Comparison of ENCODE assay signal across 21 cellular contexts in genomic region chr6:153465050-153465449, GRCh38.
DNase-seq lines count a peak whose midpoint lies in the region; ATAC-seq, FAIRE-seq and TF ChIP-seq lines count a peak whose summit lies in the region.
"Had no signal": no experiment of that assay in that cellular context is flagged by ENCODE, and none has a peak within 500 bp of the region (broad histone marks: within the 10 kb centered on the region; RNA-seq: fewer than 3 reads in every experiment).

No MANE protein-coding gene starts in this region.

- TF ChIP-seq RAD21 in A549 (conservative IDR thresholded peaks at IDR 0.05 in 1 of 2, IDR thresholded peaks at IDR 0.05 in 1 of 2): no peak
- TF ChIP-seq RAD21 in H1 (IDR thresholded peaks at IDR 0.05 in 1 of 2, conservative IDR thresholded peaks at IDR 0.05 in 1 of 2; ENCODE audit: low read depth in 2 of 2, low read length in 2 of 2): no peak

- no peak overlapping the region for H3K18ac ChIP-seq in H1 (ENCODE audit: extremely low read depth, low read length)

- ATAC-seq in A549: no peak
- ATAC-seq: CD8-positive, alpha-beta T cell; GM12878; GM23338 had no signal

- POLR2A ChIA-PET in A549 (lab: Yijun Ruan, JAX): no interaction called here
- POLR2A ChIA-PET in H1 (lab: Charles Lee; ENCODE audit: partially characterized antibody): no interaction called here
- POLR2A ChIA-PET in RWPE1 (lab: Yijun Ruan, JAX; ENCODE audit: low non-redundant PET): no interaction called here

- TF ChIP-seq CTCF in A549 (IDR thresholded peaks at IDR 0.05) (no peak), D721Med (IDR thresholded peaks at IDR 0.05; ENCODE audit: insufficient read depth, missing control alignments) (no peak), H1 (IDR thresholded peaks at IDR 0.05; ENCODE audit: control extremely low read depth in 1 of 3, insufficient read depth in 1 of 3, low read depth in 1 of 3, low read length in 3 of 3) (no peak), RWPE1 (conservative IDR thresholded peaks at IDR 0.05; ENCODE audit: low read depth) (no peak)

- H3K4me1 ChIP-seq in A549 (no peaks in the 10 kb centered on the region), H1 (replicated peaks in 1 of 4; ENCODE audit: control insufficient read depth in 3 of 4, insufficient read depth in 4 of 4, low read length in 3 of 4) (no peaks in the 10 kb centered on the region)
- H3K4me1 ChIP-seq: BLaER1, Caco-2, HAP-1 had no signal

- no peaks in the 10 kb centered on the region for H3K79me2 ChIP-seq in H1 (ENCODE audit: control insufficient read depth in 1 of 2, insufficient read depth in 2 of 2, low read length in 2 of 2)

- TF ChIP-seq EP300 in A549 (IDR thresholded peaks at IDR 0.05): no peak
- no peak for TF ChIP-seq EP300 in H1 (IDR thresholded peaks at IDR 0.05; ENCODE audit: borderline replicate concordance in 1 of 2, low read depth in 2 of 2, low read length in 2 of 2)

- H2BK15ac ChIP-seq in H1 (ENCODE audit: low read length): no peak overlapping the region

- H3K4me3 ChIP-seq in A549: no peak overlapping the region
- no peak overlapping the region for H3K4me3 ChIP-seq in H1 (ENCODE audit: extremely low read depth in 1 of 4, insufficient read depth in 2 of 4, low read depth in 3 of 4, low read length in 4 of 4)
- H3K4me3 ChIP-seq: BLaER1, GM12878, GM23338, HAP-1 had no signal

- H3K27ac ChIP-seq in A549 (no peak overlapping the region), H1 (ENCODE audit: low read depth, low read length) (no peak overlapping the region), RWPE1 (no peak overlapping the region)
- H3K27ac ChIP-seq: BLaER1, C4-2B had no signal

- no peak overlapping the region for H3K4me2 ChIP-seq in A549
- H3K4me2 ChIP-seq in H1 (ENCODE audit: insufficient read depth in 1 of 2, low read depth in 2 of 2, low read length in 2 of 2): no peak overlapping the region
- H3K4me2 ChIP-seq: BLaER1, GM23338 had no signal

- no peaks in the 10 kb centered on the region for H3K79me1 ChIP-seq in H1 (ENCODE audit: low read depth, low read length)

- TF ChIP-seq POLR2A in A549 (IDR thresholded peaks at IDR 0.05; ENCODE audit: low read length): no peak
- no peak for TF ChIP-seq POLR2A in H1 (IDR thresholded peaks at IDR 0.05; ENCODE audit: control extremely low read depth in 1 of 2, low read depth in 2 of 2, low read length in 2 of 2)

- FAIRE-seq in A549 (lab: Jason Lieb, UNC) (no peak), D721Med (lab: Jason Lieb, UNC) (peak; percentile 69), H1 (lab: Jason Lieb, UNC) (no peak)
- FAIRE-seq: GM12878, GM19239, H54 had no signal

- H3K56ac ChIP-seq in H1 (replicated peaks; ENCODE audit: insufficient read length, low read depth, low read length): no peak overlapping the region

- H2BK20ac ChIP-seq in H1 (ENCODE audit: low read length): no peak overlapping the region

- H2AK5ac ChIP-seq in H1 (ENCODE audit: low read depth, low read length): no peak overlapping the region

- H3K36me3 ChIP-seq in H1 (ENCODE audit: control insufficient read depth in 2 of 4, insufficient read depth in 4 of 4, low read length in 3 of 4): no peaks in the 10 kb centered on the region
- H3K36me3 ChIP-seq: BLaER1, HAP-1 had no signal

- no peak overlapping the region for H2BK5ac ChIP-seq in H1 (ENCODE audit: low read depth, low read length)

- H3K14ac ChIP-seq in H1 (ENCODE audit: insufficient read length): no peak overlapping the region

- H4K91ac ChIP-seq in H1 (replicated peaks; ENCODE audit: insufficient read length, low read length): no peak overlapping the region

- no peak overlapping the region for H2AFZ ChIP-seq in H1 (ENCODE audit: low read length)
- H2AFZ ChIP-seq: GM23338 had no signal

- H2BK12ac ChIP-seq in H1 (ENCODE audit: low read depth, low read length): no peak overlapping the region

- H4K5ac ChIP-seq in H1 (ENCODE audit: insufficient read length, low read depth, low read length): no peak overlapping the region

- H3K27me3 ChIP-seq in H1 (replicated peaks in 1 of 4; ENCODE audit: control insufficient read depth in 3 of 4, extremely low read depth in 1 of 4, insufficient read depth in 3 of 4, low read length in 3 of 4): no peaks in the 10 kb centered on the region
- H3K27me3 ChIP-seq: BLaER1 had no signal

- H4K8ac ChIP-seq in H1 (ENCODE audit: extremely low read depth, insufficient read depth, low read length): no peak overlapping the region

- no peak overlapping the region for H3K9ac ChIP-seq in H1 (replicated peaks in 1 of 4; ENCODE audit: extremely low read depth in 1 of 4, low read depth in 3 of 4, low read length in 3 of 4)
- H3K9ac ChIP-seq: BLaER1 had no signal

- CTCF ChIA-PET in A549 (lab: Yijun Ruan, JAX): no interaction called here
- CTCF ChIA-PET in H1 (lab: Charles Lee; ENCODE audit: partially characterized antibody): no interaction called here
- CTCF ChIA-PET in RWPE1 (lab: Yijun Ruan, JAX): interaction anchor here (0.6 kb wide), 1 partner anchor 1128 kb away, joined by 4 read pairs; no protein-coding TSS in a partner anchor

- DNase-seq in A549 (ENCODE audit: low read depth in 1 of 2, low spot score in 1 of 2) (no peak), D721Med (ENCODE audit: insufficient read length, low spot score) (no peak), H1 (ENCODE audit: low read depth in 1 of 2, low spot score in 2 of 2) (no peak), nucleus accumbens (lab: John Stamatoyannopoulos, UW) (no peak), RWPE1 (ENCODE audit: low spot score) (no peak), NCI-H1417 treated with DMSO at 0.1 percent for 48 hours (lab: John Stamatoyannopoulos, UW) (no peak)
- DNase-seq: Caco-2; CD4-positive, CD25-positive, alpha-beta regulatory T cell; CD8-positive, alpha-beta T cell; DMS 273 treated with DMSO at 0.1 percent for 48 hours; DMS79; EL; GDM1; HFFc6 had no signal

- no peak overlapping the region for H2BK120ac ChIP-seq in H1 (replicated peaks; ENCODE audit: low read depth, low read length)

- WGBS in A549 (ENCODE audit: missing lambda C conversion rate): 50% methylated on average over 2 of the region's 2 CpGs
- 90% methylated on average over 2 of the region's 2 CpGs; no CpG with 5 or more reads in 1 of the 2 experiments for WGBS in H1 (ENCODE audit: extremely low coverage in 1 of 2, insufficient coverage in 1 of 2, insufficient read length in 1 of 2, insufficient replicate concordance in 2 of 2, low coverage in 1 of 2, low lambda C conversion rate in 2 of 2, missing lambda C conversion rate in 1 of 2), 2 experiments

- no peaks in the 10 kb centered on the region for H3K9me3 ChIP-seq in A549
- H3K9me3 ChIP-seq in H1 (ENCODE audit: insufficient read depth in 2 of 2, low read depth in 1 of 2, low read length in 1 of 2): 0 out of 4 replicates have a peak, but pooled peaks cover 0 to 3% of the 10 kb centered on the region in 2 experiments
- H3K9me3 ChIP-seq: Caco-2, HAP-1 had no signal

- no peak overlapping the region for H3K23ac ChIP-seq in H1 (ENCODE audit: insufficient read length)

- no peak overlapping the region for H3K4ac ChIP-seq in H1 (replicated peaks; ENCODE audit: insufficient read length, low read depth, low read length)

- H4K20me1 ChIP-seq in H1 (replicated peaks in 1 of 2; ENCODE audit: control insufficient read depth in 1 of 2, insufficient read depth in 2 of 2, low read length in 2 of 2): no peaks in the 10 kb centered on the region
- H4K20me1 ChIP-seq: BLaER1 had no signal

- H3K23me2 ChIP-seq in H1 (ENCODE audit: low read depth, low read length): no peaks in the 10 kb centered on the region

TF ChIP-seq in A549, 52 proteins besides CTCF, POLR2A, EP300 and RAD21:
- TF ChIP-seq HEYL (CRISPR knock-in tag; IDR thresholded peaks at IDR 0.05): no peak
- peak; percentile 29 for TF ChIP-seq MAFK (IDR thresholded peaks at IDR 0.05; ENCODE audit: partially characterized antibody)

TF ChIP-seq in H1, 55 proteins besides CTCF, POLR2A, EP300 and RAD21:
- TF ChIP-seq SIX5 (IDR thresholded peaks at IDR 0.05; ENCODE audit: low read depth, low read length) (no peak), MAFK (IDR thresholded peaks at IDR 0.05; ENCODE audit: low read depth, low read length) (peak; percentile 12; the same call in 1 of the 2 replicates)

Comparison
In these comparisons a context has a peak if more than half of its experiments do, and no peak if none do; other contexts are left out.
1. Of the 18 proteins assayed by ChIP-seq in both H1 and A549: peak only in H1: none; only in A549: none; in both: MAFK; in neither: 17.